In genomic region chr17:80737106-80738019, GRCh38 we compare ENCODE assay signal across 11 cellular contexts.
DNase-seq lines count a peak whose midpoint lies in the region; ATAC-seq, FAIRE-seq and TF ChIP-seq lines count a peak whose summit lies in the region.
"Had no signal": no experiment of that assay in that cellular context is flagged by ENCODE, and none has a peak within 500 bp of the region (broad histone marks: within the 10 kb centered on the region; RNA-seq: fewer than 3 reads in every experiment).

No MANE protein-coding gene starts in this region.

- H3K27me3 ChIP-seq in BE2C, result no peaks in the 10 kb centered on the region
- H3K27me3 ChIP-seq: cardiac muscle cell had no signal

- H3K9me3 Mint-ChIP-seq in activated CD4-positive, alpha-beta T cell treated with anti-CD3 and anti-CD28 coated beads, Interleukin-2, amount 10 ng/mL, durations not matched to agents 7 days and 5 days, result peaks cover 6% of the 10 kb centered on the region
- peaks cover 21% of the 10 kb centered on the region for H3K9me3 Mint-ChIP-seq in progenitor cell of endocrine pancreas (ENCODE audit: low read depth)

- peaks cover 66% of the 10 kb centered on the region for H3K36me3 Mint-ChIP-seq in activated CD4-positive, alpha-beta T cell treated with anti-CD3 and anti-CD28 coated beads, Interleukin-2, amount 10 ng/mL, durations not matched to agents 7 days and 5 days (ENCODE audit: low read depth)
- H3K36me3 Mint-ChIP-seq in progenitor cell of endocrine pancreas (ENCODE audit: insufficient read depth), result peaks cover 24% of the 10 kb centered on the region

- H3K36me3 ChIP-seq in BE2C, result no peaks in the 10 kb centered on the region; the same call in 1 of the 2 replicates
- H3K36me3 ChIP-seq: cardiac muscle cell had no signal

- DNase-seq in BE2C (no peak), SIG-M5 treated with dmso at 0.1 percent for 504 hours (lab: John Stamatoyannopoulos, UW; ENCODE audit: unreplicated experiment) (peak; percentile 94), RCC 7860 (ENCODE audit: low spot score) (no peak), activated gamma-delta T cell (lab: John Stamatoyannopoulos, UW) (no peak), progenitor cell of endocrine pancreas (ENCODE audit: low spot score, unreplicated experiment) (no peak)
- DNase-seq in activated CD4-positive, alpha-beta T cell treated with anti-CD3 and anti-CD28 coated beads, Interleukin-2, amount 10 ng/mL, durations not matched to agents 7 days and 5 days, result no peak
- DNase-seq: DND-41 had no signal

- no peaks in the 10 kb centered on the region for H3K27me3 Mint-ChIP-seq in activated CD4-positive, alpha-beta T cell treated with anti-CD3 and anti-CD28 coated beads, Interleukin-2, amount 10 ng/mL, durations not matched to agents 7 days and 5 days
- no peaks in the 10 kb centered on the region for H3K27me3 Mint-ChIP-seq in progenitor cell of endocrine pancreas

- TF ChIP-seq CTCF in BE2C (IDR thresholded peaks at IDR 0.05; ENCODE audit: low read depth, low read length) (0 out of 2 replicates have a peak, but pooled peaks have one; percentile 3), progenitor cell of endocrine pancreas (IDR thresholded peaks at IDR 0.05; ENCODE audit: unreplicated experiment) (no peak)

- peaks cover 3% of the 10 kb centered on the region; the same call in 1 of the 2 replicates for H3K9me3 ChIP-seq in BE2C

- POLR2A ChIA-PET in activated CD4-positive, alpha-beta T cell treated with anti-CD3 and anti-CD28 coated beads, Interleukin-2, amount 10 ng/mL, durations not matched to agents 7 days and 5 days (lab: Charles Lee), result no interaction called here

- H3K27ac Mint-ChIP-seq in activated CD4-positive, alpha-beta T cell treated with anti-CD3 and anti-CD28 coated beads, Interleukin-2, amount 10 ng/mL, durations not matched to agents 7 days and 5 days, result no peak overlapping the region
- no peak overlapping the region for H3K27ac Mint-ChIP-seq in progenitor cell of endocrine pancreas

- H3K4me3 ChIP-seq in BE2C (ENCODE audit: low read depth, low read length), result no peak overlapping the region
- H3K4me3 ChIP-seq: cardiac muscle cell had no signal

- peaks cover 79% of the 10 kb centered on the region for H3K4me1 Mint-ChIP-seq in activated CD4-positive, alpha-beta T cell treated with anti-CD3 and anti-CD28 coated beads, Interleukin-2, amount 10 ng/mL, durations not matched to agents 7 days and 5 days
- H3K4me1 Mint-ChIP-seq in progenitor cell of endocrine pancreas (ENCODE audit: low read depth), result peaks cover 7% of the 10 kb centered on the region

- ATAC-seq in GM19035 (IDR thresholded peaks at IDR 0.05; ENCODE audit: unreplicated experiment), result peak; percentile 88
- ATAC-seq in HG03066 (IDR thresholded peaks at IDR 0.05; ENCODE audit: low read depth, unreplicated experiment), result peak; percentile 82
- ATAC-seq: Panc1 had no signal

- no peaks in the 10 kb centered on the region for H3K4me1 ChIP-seq in BE2C

- no peak for FAIRE-seq in RCC 7860 (lab: Jason Lieb, UNC)

- CTCF ChIA-PET in activated CD4-positive, alpha-beta T cell treated with anti-CD3 and anti-CD28 coated beads, Interleukin-2, amount 10 ng/mL, durations not matched to agents 7 days and 5 days (lab: Charles Lee), result no interaction called here

- H3K4me3 Mint-ChIP-seq in activated CD4-positive, alpha-beta T cell treated with anti-CD3 and anti-CD28 coated beads, Interleukin-2, amount 10 ng/mL, durations not matched to agents 7 days and 5 days, result no peak overlapping the region
- H3K4me3 Mint-ChIP-seq in progenitor cell of endocrine pancreas (ENCODE audit: low read depth), result no peak overlapping the region
